Comparison of ENCODE assay signal across 1 cellular context in the genomic region with DNA sequence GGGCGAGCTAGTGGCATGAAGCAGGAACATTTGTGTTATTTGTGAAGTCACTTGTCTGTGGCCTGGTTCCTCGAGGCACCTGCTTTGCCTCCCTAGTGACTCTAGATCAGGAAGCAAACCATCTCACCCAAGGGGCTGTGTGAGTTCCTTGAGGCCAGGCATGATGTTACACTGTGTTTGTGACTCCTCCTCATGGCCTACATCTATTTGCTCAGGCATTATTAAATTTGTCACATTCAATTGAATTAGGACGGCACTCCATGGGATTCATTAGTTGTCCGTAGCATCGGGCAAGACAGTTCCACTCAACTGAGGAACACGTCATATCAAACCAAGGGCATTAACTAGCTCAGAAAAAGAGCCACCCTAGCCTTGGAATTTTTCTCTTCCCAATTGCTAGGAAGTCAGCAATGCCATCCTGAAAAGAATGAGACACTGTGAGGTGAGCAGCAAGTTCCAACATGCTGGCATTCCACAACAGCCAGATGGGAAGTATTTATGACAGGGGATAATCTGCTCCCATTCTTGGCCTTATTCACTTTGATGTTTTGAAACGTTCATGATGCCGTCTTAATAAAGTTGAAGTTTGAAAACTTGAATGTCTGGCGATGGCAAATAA.
TF ChIP-seq lines count a peak whose summit lies in the region.

No MANE protein-coding gene starts in this region.

TF ChIP-seq in SK-N-SH treated with all-trans-retinoic acid at 6 μM for 48 hours, 23 proteins besides CTCF, POLR2A, EP300 and RAD21 (continued from another document):
- TF ChIP-seq CSDC2 (CRISPR knock-in tag; IDR thresholded peaks at IDR 0.05), result no peak
- TF ChIP-seq, protein P1, sequence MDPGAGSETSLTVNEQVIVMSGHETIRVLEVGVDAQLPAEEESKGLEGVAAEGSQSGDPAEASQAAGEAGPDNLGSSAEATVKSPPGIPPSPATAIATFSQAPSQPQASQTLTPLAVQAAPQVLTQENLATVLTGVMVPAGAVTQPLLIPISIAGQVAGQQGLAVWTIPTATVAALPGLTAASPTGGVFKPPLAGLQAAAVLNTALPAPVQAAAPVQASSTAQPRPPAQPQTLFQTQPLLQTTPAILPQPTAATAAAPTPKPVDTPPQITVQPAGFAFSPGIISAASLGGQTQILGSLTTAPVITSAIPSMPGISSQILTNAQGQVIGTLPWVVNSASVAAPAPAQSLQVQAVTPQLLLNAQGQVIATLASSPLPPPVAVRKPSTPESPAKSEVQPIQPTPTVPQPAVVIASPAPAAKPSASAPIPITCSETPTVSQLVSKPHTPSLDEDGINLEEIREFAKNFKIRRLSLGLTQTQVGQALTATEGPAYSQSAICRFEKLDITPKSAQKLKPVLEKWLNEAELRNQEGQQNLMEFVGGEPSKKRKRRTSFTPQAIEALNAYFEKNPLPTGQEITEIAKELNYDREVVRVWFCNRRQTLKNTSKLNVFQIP (CRISPR knock-in tag; IDR thresholded peaks at IDR 0.05; ENCODE audit: borderline replicate concordance, low read depth), result no peak
